10 cellular contexts compared by ENCODE assay signal in genomic region chr5:133285583-133286021, GRCh38.
DNase-seq lines count a peak whose midpoint lies in the region; ATAC-seq lines count a peak whose summit lies in the region.
"Had no signal": no experiment of that assay in that cellular context is flagged by ENCODE, and none has a peak within 500 bp of the region (broad histone marks: within the 10 kb centered on the region; RNA-seq: fewer than 3 reads in every experiment).

No MANE protein-coding gene starts in this region.

- DNase-seq in AG08395 (ENCODE audit: low spot score), result peak; percentile 37
- peak; percentile 26 for DNase-seq in HT-29 (ENCODE audit: low spot score)
- DNase-seq in astrocyte of the hippocampus (ENCODE audit: low read depth, low spot score), result peak; percentile 32
- DNase-seq in kidney tubule cell (ENCODE audit: low spot score), result peak; percentile 91
- DNase-seq in SHP77 treated with DMSO at 0.1 percent for 48 hours (lab: John Stamatoyannopoulos, UW), result no peak
- DNase-seq in activated CD4-positive, alpha-beta T cell treated with anti-CD3 and anti-CD28 coated beads for 1 hour, result no peak
- DNase-seq: activated naive CD4-positive, alpha-beta T cell treated with Interleukin-2 at 50 U/mL for 16 hours; NCI-H2029 treated with DMSO at 0.1 percent for 48 hours had no signal

- ATAC-seq in activated CD4-positive, CD25-positive, alpha-beta regulatory T cell treated with anti-CD3 and anti-CD28 coated beads, Interleukin-2, amount 50 U/mL, for 24 hours, result no peak
- ATAC-seq in GM18511 (IDR thresholded peaks at IDR 0.05; ENCODE audit: unreplicated experiment), result no peak

Comparison
In these comparisons a context has a peak if more than half of its experiments do, and no peak if none do; other contexts are left out.
1. DNase-seq: peak in AG08395 (single experiment), HT-29 (single experiment), astrocyte of the hippocampus (single experiment) and kidney tubule cell (single experiment); none in SHP77 treated with DMSO at 0.1 percent for 48 hours (single experiment) and activated CD4-positive, alpha-beta T cell treated with anti-CD3 and anti-CD28 coated beads for 1 hour (single experiment).